1 cellular context compared by ENCODE assay signal in genomic region chr11:125276635-125277008, GRCh38.
TF ChIP-seq lines count a peak whose summit lies in the region.

No MANE protein-coding gene starts in this region.

TF ChIP-seq in K562, 482 proteins besides CTCF, POLR2A, EP300 and RAD21 (continued from another document):
- no peak for TF ChIP-seq ELK1 (CRISPR knock-in tag; IDR thresholded peaks at IDR 0.05)
